1 cellular context compared by ENCODE assay signal in the genomic region with DNA sequence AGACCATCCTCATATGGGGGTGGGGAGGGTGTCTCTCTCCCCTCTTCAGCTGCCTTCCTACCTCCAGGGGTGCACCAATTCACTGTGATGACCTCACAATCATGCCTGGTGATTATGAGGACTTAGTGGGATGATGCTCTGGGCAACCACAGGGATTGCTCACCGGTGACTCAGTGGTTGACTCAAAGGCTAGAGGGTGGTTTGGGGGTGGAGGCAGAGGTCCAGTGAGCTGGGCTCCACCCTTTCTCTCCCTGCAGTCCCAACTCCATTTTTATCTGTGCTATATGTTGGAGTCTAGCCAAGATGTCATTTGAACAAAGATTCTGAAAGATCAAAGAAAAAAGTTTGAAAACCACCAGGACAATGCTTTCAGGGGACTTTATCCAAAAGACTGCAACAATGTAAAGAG.
TF ChIP-seq lines count a peak whose summit lies in the region.

No MANE protein-coding gene starts in this region.

TF ChIP-seq in HEK293, 187 proteins besides CTCF, POLR2A, EP300 and RAD21 (continued from another document and continues in another):
- TF ChIP-seq, protein P1, sequence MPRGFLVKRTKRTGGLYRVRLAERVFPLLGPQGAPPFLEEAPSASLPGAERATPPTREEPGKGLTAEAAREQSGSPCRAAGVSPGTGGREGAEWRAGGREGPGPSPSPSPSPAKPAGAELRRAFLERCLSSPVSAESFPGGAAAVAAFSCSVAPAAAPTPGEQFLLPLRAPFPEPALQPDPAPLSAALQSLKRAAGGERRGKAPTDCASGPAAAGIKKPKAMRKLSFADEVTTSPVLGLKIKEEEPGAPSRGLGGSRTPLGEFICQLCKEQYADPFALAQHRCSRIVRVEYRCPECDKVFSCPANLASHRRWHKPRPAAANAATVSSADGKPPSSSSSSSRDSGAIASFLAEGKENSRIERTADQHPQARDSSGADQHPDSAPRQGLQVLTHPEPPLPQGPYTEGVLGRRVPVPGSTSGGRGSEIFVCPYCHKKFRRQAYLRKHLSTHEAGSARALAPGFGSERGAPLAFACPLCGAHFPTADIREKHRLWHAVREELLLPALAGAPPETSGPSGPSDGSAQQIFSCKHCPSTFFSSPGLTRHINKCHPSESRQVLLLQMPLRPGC (tag by site-specific recombination; IDR thresholded peaks at IDR 0.05), result peak; percentile 94
- TF ChIP-seq ZFP41 (tag by site-specific recombination; IDR thresholded peaks at IDR 0.05; ENCODE audit: borderline replicate concordance) (no peak), ZNF112 (tag by site-specific recombination; IDR thresholded peaks at IDR 0.05) (no peak), ZBTB26 (tag by site-specific recombination; optimal IDR thresholded peaks at IDR 0.05) (peak; percentile 23), ZNF175 (tag by site-specific recombination; IDR thresholded peaks at IDR 0.05) (no peak), ZBTB8A (tag by site-specific recombination; IDR thresholded peaks at IDR 0.05) (no peak), KLF8 (tag by site-specific recombination; IDR thresholded peaks at IDR 0.05) (peak; percentile 90), BCL11A (tag by site-specific recombination; IDR thresholded peaks at IDR 0.05; ENCODE audit: low read depth) (0 out of 2 replicates have a peak, but pooled peaks have one; percentile 51), ZNF184 (tag by site-specific recombination; IDR thresholded peaks at IDR 0.05) (peak; percentile 94), ZNF837 (tag by site-specific recombination; IDR thresholded peaks at IDR 0.05) (no peak), ZNF621 (tag by site-specific recombination; IDR thresholded peaks at IDR 0.05) (no peak), ZNF843 (tag by site-specific recombination; IDR thresholded peaks at IDR 0.05) (peak; percentile 80), SP2 (tag by site-specific recombination; IDR thresholded peaks at IDR 0.05) (peak; percentile 25; the same call in 1 of the 2 replicates), ZNF302 (tag by site-specific recombination; IDR thresholded peaks at IDR 0.05; ENCODE audit: low read depth) (no peak), ZNF670 (tag by site-specific recombination; IDR thresholded peaks at IDR 0.05; ENCODE audit: low read depth) (no peak), ZNF76 (tag by site-specific recombination; IDR thresholded peaks at IDR 0.05; ENCODE audit: borderline replicate concordance, low read depth) (0 out of 2 replicates have a peak, but pooled peaks have one; percentile 32), ZNF416 (tag by site-specific recombination; IDR thresholded peaks at IDR 0.05) (no peak), ZNF585B (tag by site-specific recombination; IDR thresholded peaks at IDR 0.05) (no peak), ZFP37 (tag by site-specific recombination; IDR thresholded peaks at IDR 0.05) (peak; percentile 78), KLF9 (tag by site-specific recombination; IDR thresholded peaks at IDR 0.05; ENCODE audit: low read depth) (peak; percentile 39; the same call in 1 of the 2 replicates), ZNF223 (tag by site-specific recombination; IDR thresholded peaks at IDR 0.05) (no peak), ZNF776 (tag by site-specific recombination; IDR thresholded peaks at IDR 0.05; ENCODE audit: borderline replicate concordance) (no peak), ZNF518A (tag by site-specific recombination; conservative IDR thresholded peaks at IDR 0.05; ENCODE audit: low read depth) (peak; percentile 30; the same call in 1 of the 2 replicates)
- TF ChIP-seq, protein P2, sequence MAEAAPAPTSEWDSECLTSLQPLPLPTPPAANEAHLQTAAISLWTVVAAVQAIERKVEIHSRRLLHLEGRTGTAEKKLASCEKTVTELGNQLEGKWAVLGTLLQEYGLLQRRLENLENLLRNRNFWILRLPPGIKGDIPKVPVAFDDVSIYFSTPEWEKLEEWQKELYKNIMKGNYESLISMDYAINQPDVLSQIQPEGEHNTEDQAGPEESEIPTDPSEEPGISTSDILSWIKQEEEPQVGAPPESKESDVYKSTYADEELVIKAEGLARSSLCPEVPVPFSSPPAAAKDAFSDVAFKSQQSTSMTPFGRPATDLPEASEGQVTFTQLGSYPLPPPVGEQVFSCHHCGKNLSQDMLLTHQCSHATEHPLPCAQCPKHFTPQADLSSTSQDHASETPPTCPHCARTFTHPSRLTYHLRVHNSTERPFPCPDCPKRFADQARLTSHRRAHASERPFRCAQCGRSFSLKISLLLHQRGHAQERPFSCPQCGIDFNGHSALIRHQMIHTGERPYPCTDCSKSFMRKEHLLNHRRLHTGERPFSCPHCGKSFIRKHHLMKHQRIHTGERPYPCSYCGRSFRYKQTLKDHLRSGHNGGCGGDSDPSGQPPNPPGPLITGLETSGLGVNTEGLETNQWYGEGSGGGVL (tag by site-specific recombination; IDR thresholded peaks at IDR 0.05), result peak; percentile 93
- TF ChIP-seq, protein P3, sequence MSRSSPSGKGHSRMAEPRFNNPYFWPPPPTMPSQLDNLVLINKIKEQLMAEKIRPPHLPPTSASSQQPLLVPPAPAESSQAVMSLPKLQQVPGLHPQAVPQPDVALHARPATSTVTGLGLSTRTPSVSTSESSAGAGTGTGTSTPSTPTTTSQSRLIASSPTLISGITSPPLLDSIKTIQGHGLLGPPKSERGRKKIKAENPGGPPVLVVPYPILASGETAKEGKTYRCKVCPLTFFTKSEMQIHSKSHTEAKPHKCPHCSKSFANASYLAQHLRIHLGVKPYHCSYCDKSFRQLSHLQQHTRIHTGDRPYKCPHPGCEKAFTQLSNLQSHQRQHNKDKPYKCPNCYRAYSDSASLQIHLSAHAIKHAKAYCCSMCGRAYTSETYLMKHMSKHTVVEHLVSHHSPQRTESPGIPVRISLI (tag by site-specific recombination; IDR thresholded peaks at IDR 0.05), result no peak
- TF ChIP-seq, protein P4, sequence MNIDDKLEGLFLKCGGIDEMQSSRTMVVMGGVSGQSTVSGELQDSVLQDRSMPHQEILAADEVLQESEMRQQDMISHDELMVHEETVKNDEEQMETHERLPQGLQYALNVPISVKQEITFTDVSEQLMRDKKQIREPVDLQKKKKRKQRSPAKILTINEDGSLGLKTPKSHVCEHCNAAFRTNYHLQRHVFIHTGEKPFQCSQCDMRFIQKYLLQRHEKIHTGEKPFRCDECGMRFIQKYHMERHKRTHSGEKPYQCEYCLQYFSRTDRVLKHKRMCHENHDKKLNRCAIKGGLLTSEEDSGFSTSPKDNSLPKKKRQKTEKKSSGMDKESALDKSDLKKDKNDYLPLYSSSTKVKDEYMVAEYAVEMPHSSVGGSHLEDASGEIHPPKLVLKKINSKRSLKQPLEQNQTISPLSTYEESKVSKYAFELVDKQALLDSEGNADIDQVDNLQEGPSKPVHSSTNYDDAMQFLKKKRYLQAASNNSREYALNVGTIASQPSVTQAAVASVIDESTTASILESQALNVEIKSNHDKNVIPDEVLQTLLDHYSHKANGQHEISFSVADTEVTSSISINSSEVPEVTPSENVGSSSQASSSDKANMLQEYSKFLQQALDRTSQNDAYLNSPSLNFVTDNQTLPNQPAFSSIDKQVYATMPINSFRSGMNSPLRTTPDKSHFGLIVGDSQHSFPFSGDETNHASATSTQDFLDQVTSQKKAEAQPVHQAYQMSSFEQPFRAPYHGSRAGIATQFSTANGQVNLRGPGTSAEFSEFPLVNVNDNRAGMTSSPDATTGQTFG (tag by site-specific recombination; IDR thresholded peaks at IDR 0.05; ENCODE audit: borderline replicate concordance), result no peak
- TF ChIP-seq, protein P5, sequence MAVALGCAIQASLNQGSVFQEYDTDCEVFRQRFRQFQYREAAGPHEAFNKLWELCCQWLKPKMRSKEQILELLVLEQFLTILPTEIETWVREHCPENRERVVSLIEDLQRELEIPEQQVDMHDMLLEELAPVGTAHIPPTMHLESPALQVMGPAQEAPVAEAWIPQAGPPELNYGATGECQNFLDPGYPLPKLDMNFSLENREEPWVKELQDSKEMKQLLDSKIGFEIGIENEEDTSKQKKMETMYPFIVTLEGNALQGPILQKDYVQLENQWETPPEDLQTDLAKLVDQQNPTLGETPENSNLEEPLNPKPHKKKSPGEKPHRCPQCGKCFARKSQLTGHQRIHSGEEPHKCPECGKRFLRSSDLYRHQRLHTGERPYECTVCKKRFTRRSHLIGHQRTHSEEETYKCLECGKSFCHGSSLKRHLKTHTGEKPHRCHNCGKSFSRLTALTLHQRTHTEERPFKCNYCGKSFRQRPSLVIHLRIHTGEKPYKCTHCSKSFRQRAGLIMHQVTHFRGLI (tag by site-specific recombination; IDR thresholded peaks at IDR 0.05), result 0 out of 2 replicates have a peak, but pooled peaks have one; percentile 19
- TF ChIP-seq, protein P6, sequence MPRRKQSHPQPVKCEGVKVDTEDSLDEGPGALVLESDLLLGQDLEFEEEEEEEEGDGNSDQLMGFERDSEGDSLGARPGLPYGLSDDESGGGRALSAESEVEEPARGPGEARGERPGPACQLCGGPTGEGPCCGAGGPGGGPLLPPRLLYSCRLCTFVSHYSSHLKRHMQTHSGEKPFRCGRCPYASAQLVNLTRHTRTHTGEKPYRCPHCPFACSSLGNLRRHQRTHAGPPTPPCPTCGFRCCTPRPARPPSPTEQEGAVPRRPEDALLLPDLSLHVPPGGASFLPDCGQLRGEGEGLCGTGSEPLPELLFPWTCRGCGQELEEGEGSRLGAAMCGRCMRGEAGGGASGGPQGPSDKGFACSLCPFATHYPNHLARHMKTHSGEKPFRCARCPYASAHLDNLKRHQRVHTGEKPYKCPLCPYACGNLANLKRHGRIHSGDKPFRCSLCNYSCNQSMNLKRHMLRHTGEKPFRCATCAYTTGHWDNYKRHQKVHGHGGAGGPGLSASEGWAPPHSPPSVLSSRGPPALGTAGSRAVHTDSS (tag by site-specific recombination; IDR thresholded peaks at IDR 0.05), result no peak
- TF ChIP-seq, protein P7, sequence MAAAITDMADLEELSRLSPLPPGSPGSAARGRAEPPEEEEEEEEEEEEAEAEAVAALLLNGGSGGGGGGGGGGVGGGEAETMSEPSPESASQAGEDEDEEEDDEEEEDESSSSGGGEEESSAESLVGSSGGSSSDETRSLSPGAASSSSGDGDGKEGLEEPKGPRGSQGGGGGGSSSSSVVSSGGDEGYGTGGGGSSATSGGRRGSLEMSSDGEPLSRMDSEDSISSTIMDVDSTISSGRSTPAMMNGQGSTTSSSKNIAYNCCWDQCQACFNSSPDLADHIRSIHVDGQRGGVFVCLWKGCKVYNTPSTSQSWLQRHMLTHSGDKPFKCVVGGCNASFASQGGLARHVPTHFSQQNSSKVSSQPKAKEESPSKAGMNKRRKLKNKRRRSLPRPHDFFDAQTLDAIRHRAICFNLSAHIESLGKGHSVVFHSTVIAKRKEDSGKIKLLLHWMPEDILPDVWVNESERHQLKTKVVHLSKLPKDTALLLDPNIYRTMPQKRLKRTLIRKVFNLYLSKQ (tag by site-specific recombination; IDR thresholded peaks at IDR 0.05; ENCODE audit: borderline replicate concordance), result no peak
- TF ChIP-seq, protein P8, sequence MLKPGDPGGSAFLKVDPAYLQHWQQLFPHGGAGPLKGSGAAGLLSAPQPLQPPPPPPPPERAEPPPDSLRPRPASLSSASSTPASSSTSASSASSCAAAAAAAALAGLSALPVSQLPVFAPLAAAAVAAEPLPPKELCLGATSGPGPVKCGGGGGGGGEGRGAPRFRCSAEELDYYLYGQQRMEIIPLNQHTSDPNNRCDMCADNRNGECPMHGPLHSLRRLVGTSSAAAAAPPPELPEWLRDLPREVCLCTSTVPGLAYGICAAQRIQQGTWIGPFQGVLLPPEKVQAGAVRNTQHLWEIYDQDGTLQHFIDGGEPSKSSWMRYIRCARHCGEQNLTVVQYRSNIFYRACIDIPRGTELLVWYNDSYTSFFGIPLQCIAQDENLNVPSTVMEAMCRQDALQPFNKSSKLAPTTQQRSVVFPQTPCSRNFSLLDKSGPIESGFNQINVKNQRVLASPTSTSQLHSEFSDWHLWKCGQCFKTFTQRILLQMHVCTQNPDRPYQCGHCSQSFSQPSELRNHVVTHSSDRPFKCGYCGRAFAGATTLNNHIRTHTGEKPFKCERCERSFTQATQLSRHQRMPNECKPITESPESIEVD (tag by site-specific recombination; IDR thresholded peaks at IDR 0.05), result no peak
